Comparison of ENCODE assay signal across 21 cellular contexts in genomic region chr5:84634256-84634655, GRCh38.
A peak's percentile ranks its signal among the peaks of the same experiment; 100 is the strongest.
DNase-seq lines count a peak whose midpoint lies in the region; ATAC-seq, FAIRE-seq and TF ChIP-seq lines count a peak whose summit lies in the region.
"Had no signal": no experiment of that assay in that cellular context is flagged by ENCODE, and none has a peak within 500 bp of the region (broad histone marks: within the 10 kb centered on the region; RNA-seq: fewer than 3 reads in every experiment).

No MANE protein-coding gene starts in this region.

- H3K36me3 Mint-ChIP-seq in stimulated activated memory B cell treated with anti-CD40 and anti-IgM and Interleukin-4, amounts not matched to agents 10 μg/mL and 1 μg/mL and 100 μg/mL, for 72 hours, result no peaks in the 10 kb centered on the region
- H3K36me3 Mint-ChIP-seq in effector memory CD8-positive, alpha-beta T cell (ENCODE audit: insufficient read depth), result no peaks in the 10 kb centered on the region

- no peaks in the 10 kb centered on the region for H3K79me2 ChIP-seq in fibroblast of lung (ENCODE audit: control insufficient read depth, insufficient read depth, low read length)

- H3K4me2 ChIP-seq in fibroblast of lung (ENCODE audit: extremely low read depth, insufficient read depth, low read length), result no peak overlapping the region

- H3K36me3 ChIP-seq in RWPE2 (ENCODE audit: low read depth) (no peaks in the 10 kb centered on the region), fibroblast of lung (ENCODE audit: control insufficient read depth, insufficient read depth, low read length) (no peaks in the 10 kb centered on the region)
- H3K36me3 ChIP-seq: pancreas had no signal

- no peak overlapping the region for H3K27ac Mint-ChIP-seq in stimulated activated memory B cell treated with anti-CD40 and anti-IgM and Interleukin-4, amounts not matched to agents 10 μg/mL and 1 μg/mL and 100 μg/mL, for 72 hours
- no peak overlapping the region for H3K27ac Mint-ChIP-seq in effector memory CD8-positive, alpha-beta T cell
- H3K27ac Mint-ChIP-seq: activated CD4-positive, alpha-beta memory T cell treated with anti-CD3 and anti-CD28 coated beads, Interleukin-2, amount 10 ng/mL, durations not matched to agents 7 days and 5 days; activated T-cell treated with anti-CD3 and anti-CD28 coated beads, Interleukin-2, amount 50 U/mL, for 72 hours; B cell had no signal

- no peaks in the 10 kb centered on the region for H4K20me1 ChIP-seq in fibroblast of lung (ENCODE audit: control insufficient read depth, extremely low read depth, insufficient read depth, low read length)

- H3K27me3 Mint-ChIP-seq in stimulated activated memory B cell treated with anti-CD40 and anti-IgM and Interleukin-4, amounts not matched to agents 10 μg/mL and 1 μg/mL and 100 μg/mL, for 72 hours, result no peaks in the 10 kb centered on the region
- H3K27me3 Mint-ChIP-seq in effector memory CD8-positive, alpha-beta T cell, result no peaks in the 10 kb centered on the region
- H3K27me3 Mint-ChIP-seq: activated CD4-positive, alpha-beta memory T cell treated with anti-CD3 and anti-CD28 coated beads, Interleukin-2, amount 10 ng/mL, durations not matched to agents 7 days and 5 days; B cell had no signal

- H3K9ac ChIP-seq in fibroblast of lung (ENCODE audit: insufficient read depth, low read length), result no peak overlapping the region

- peaks cover 4% of the 10 kb centered on the region for H3K9me3 Mint-ChIP-seq in stimulated activated memory B cell treated with anti-CD40 and anti-IgM and Interleukin-4, amounts not matched to agents 10 μg/mL and 1 μg/mL and 100 μg/mL, for 72 hours
- H3K9me3 Mint-ChIP-seq in effector memory CD8-positive, alpha-beta T cell, result peaks cover 0 to 11% of the 10 kb centered on the region in 2 donors
- H3K9me3 Mint-ChIP-seq: activated CD4-positive, alpha-beta memory T cell treated with anti-CD3 and anti-CD28 coated beads, Interleukin-2, amount 10 ng/mL, durations not matched to agents 7 days and 5 days had no signal

- no peaks in the 10 kb centered on the region for H3K4me1 ChIP-seq in RWPE2 (ENCODE audit: insufficient read depth, poor library complexity, severe bottlenecking)
- H3K4me1 ChIP-seq in fibroblast of lung (ENCODE audit: control insufficient read depth, extremely low read depth, insufficient read depth, low read length), result no peaks in the 10 kb centered on the region
- H3K4me1 ChIP-seq: pancreas, testis had no signal

- no peaks in the 10 kb centered on the region for H3K9me3 ChIP-seq in RWPE2 (ENCODE audit: severe bottlenecking)
- H3K9me3 ChIP-seq in fibroblast of lung (ENCODE audit: control insufficient read depth, insufficient read depth, low read depth, low read length), result no peaks in the 10 kb centered on the region
- H3K9me3 ChIP-seq: pancreas, testis had no signal

- TF ChIP-seq CTCF in RWPE2 (IDR thresholded peaks at IDR 0.05; ENCODE audit: poor library complexity, severe bottlenecking), result no peak
- TF ChIP-seq CTCF in fibroblast of lung (conservative IDR thresholded peaks at IDR 0.05 in 1 of 2, IDR thresholded peaks at IDR 0.05 in 1 of 2; ENCODE audit: low read depth in 1 of 2, low read length in 2 of 2), result no peak

- H3K27ac ChIP-seq in RWPE2 (ENCODE audit: poor library complexity, severe bottlenecking) (no peak overlapping the region), fibroblast of lung (ENCODE audit: insufficient read depth, low read length) (no peak overlapping the region)
- H3K27ac ChIP-seq: pancreas, testis had no signal

- H3K27me3 ChIP-seq in RWPE2 (ENCODE audit: insufficient read depth, poor library complexity, severe bottlenecking), result no peaks in the 10 kb centered on the region
- H3K27me3 ChIP-seq in fibroblast of lung (ENCODE audit: control insufficient read depth, insufficient read depth, low read length), result no peaks in the 10 kb centered on the region
- H3K27me3 ChIP-seq: pancreas, testis had no signal

- no peak for FAIRE-seq in urothelium cell line (lab: Jason Lieb, UNC)
- FAIRE-seq: K562, pancreas had no signal

- DNase-seq in HT1080 (ENCODE audit: low read depth) (peak; percentile 55), RWPE2 (ENCODE audit: low spot score) (no peak), fibroblast of lung (ENCODE audit: low read depth in 2 of 2) (peak; percentile 27 to 36), urothelium cell line (ENCODE audit: low spot score) (no peak)
- DNase-seq in effector memory CD8-positive, alpha-beta T cell, result no peak
- DNase-seq: activated CD4-positive, alpha-beta memory T cell treated with anti-CD3 and anti-CD28 coated beads, Interleukin-2, amount 10 ng/mL, durations not matched to agents 7 days and 5 days; activated T-cell treated with anti-CD3 and anti-CD28 coated beads, Interleukin-2, amount 50 U/mL, for 72 hours; central memory CD4-positive, alpha-beta T cell; foreskin fibroblast; left cardiac atrium; NCI-H1092; NCI-H2081; NCI-H526; stimulated activated CD4-positive, alpha-beta T cell treated with anti-CD3 and anti-CD28 coated beads, Interleukin-4, amount 100 ng/mL, for 1 hour; SW 1271; testis had no signal

- no peak overlapping the region for H2AFZ ChIP-seq in fibroblast of lung (ENCODE audit: low read length)

- H3K4me3 ChIP-seq in RWPE2 (ENCODE audit: severe bottlenecking) (no peak overlapping the region), fibroblast of lung (replicated peaks in 1 of 4; ENCODE audit: control extremely low read depth in 1 of 4, insufficient read depth in 1 of 4, low read depth in 3 of 4, low read length in 4 of 4) (no peak overlapping the region)
- H3K4me3 ChIP-seq: K562, pancreas, testis had no signal

- H3K4me3 Mint-ChIP-seq in stimulated activated memory B cell treated with anti-CD40 and anti-IgM and Interleukin-4, amounts not matched to agents 10 μg/mL and 1 μg/mL and 100 μg/mL, for 72 hours, result no peak overlapping the region
- H3K4me3 Mint-ChIP-seq in effector memory CD8-positive, alpha-beta T cell, result no peak overlapping the region
- H3K4me3 Mint-ChIP-seq: activated CD4-positive, alpha-beta memory T cell treated with anti-CD3 and anti-CD28 coated beads, Interleukin-2, amount 10 ng/mL, durations not matched to agents 7 days and 5 days; activated T-cell treated with anti-CD3 and anti-CD28 coated beads, Interleukin-2, amount 50 U/mL, for 72 hours; B cell had no signal

- peak; percentile 42; the same call in 2 of the 3 replicates for ATAC-seq in RWPE2 (ENCODE audit: low read depth)
- peak; percentile 34 for ATAC-seq in stimulated activated memory B cell treated with anti-CD40 and anti-IgM and Interleukin-4, amounts not matched to agents 10 μg/mL and 1 μg/mL and 100 μg/mL, for 72 hours
- ATAC-seq in effector memory CD8-positive, alpha-beta T cell (replicated peaks), result no peak
- ATAC-seq in HG02798 (IDR thresholded peaks at IDR 0.05; ENCODE audit: poor library complexity, unreplicated experiment), result no peak
- ATAC-seq: activated T-cell treated with anti-CD3 and anti-CD28 coated beads, Interleukin-2, amount 50 U/mL, for 72 hours; K562; left cardiac atrium; pancreas had no signal

- no peaks in the 10 kb centered on the region for H3K4me1 Mint-ChIP-seq in stimulated activated memory B cell treated with anti-CD40 and anti-IgM and Interleukin-4, amounts not matched to agents 10 μg/mL and 1 μg/mL and 100 μg/mL, for 72 hours
- H3K4me1 Mint-ChIP-seq in effector memory CD8-positive, alpha-beta T cell (ENCODE audit: low read depth in 2 of 2), result no peaks in the 10 kb centered on the region
- H3K4me1 Mint-ChIP-seq: activated CD4-positive, alpha-beta memory T cell treated with anti-CD3 and anti-CD28 coated beads, Interleukin-2, amount 10 ng/mL, durations not matched to agents 7 days and 5 days; B cell had no signal

Comparison
In these comparisons a context has a peak if more than half of its experiments do, and no peak if none do; other contexts are left out.
1. DNase-seq: peak in HT1080 (single experiment) and fibroblast of lung (2 of 2); none in RWPE2 (single experiment), effector memory CD8-positive, alpha-beta T cell (0 of 3) and urothelium cell line (single experiment).
2. ATAC-seq: peak in RWPE2 (single experiment) and stimulated activated memory B cell treated with anti-CD40 and anti-IgM and Interleukin-4, amounts not matched to agents 10 μg/mL and 1 μg/mL and 100 μg/mL, for 72 hours (single experiment); none in effector memory CD8-positive, alpha-beta T cell (single experiment) and HG02798 (single experiment).